18 cellular contexts compared by ENCODE assay signal in genomic region chrX:150627957-150628356, GRCh38. TPM values are rescaled to one million over a fixed set of nuclear protein-coding genes. Genes with fewer than 3 reads are reported as not detected.
DNase-seq lines count a peak whose midpoint lies in the region; ATAC-seq, FAIRE-seq and TF ChIP-seq lines count a peak whose summit lies in the region.
"Had no signal": no experiment of that assay in that cellular context is flagged by ENCODE, and none has a peak within 500 bp of the region (broad histone marks: within the 10 kb centered on the region; RNA-seq: fewer than 3 reads in every experiment).

No MANE protein-coding gene starts in this region.

- ATAC-seq in GM18511 (IDR thresholded peaks at IDR 0.05; ENCODE audit: unreplicated experiment) (peak; percentile 92), GM21619 (IDR thresholded peaks at IDR 0.05; ENCODE audit: unreplicated experiment) (peak; percentile 98)
- ATAC-seq in stimulated activated effector memory CD8-positive, alpha-beta T cell treated with anti-CD3 and anti-CD28 coated beads, Interleukin-12 subunit alpha, Interleukin-12 subunit beta, amount 100 ng/mL, for 72 hours, result no peak
- ATAC-seq: CD8-positive, alpha-beta T cell; GM23338 had no signal

- no peaks in the 10 kb centered on the region for H3K79me2 ChIP-seq in MM.1S (ENCODE audit: low read length)

- H3F3A ChIP-seq in MM.1S (ENCODE audit: insufficient read depth, low read length), result no peaks in the 10 kb centered on the region

- H2AFZ ChIP-seq in MM.1S (ENCODE audit: low read length), result no peak overlapping the region
- H2AFZ ChIP-seq: GM23338 had no signal

- no peaks in the 10 kb centered on the region for H3K9me3 ChIP-seq in MM.1S (replicated peaks; ENCODE audit: insufficient read depth, low read length)
- H3K9me3 ChIP-seq in kidney (ENCODE audit: control insufficient read depth in 1 of 2, low read length in 2 of 2), result no peaks in the 10 kb centered on the region

- TF ChIP-seq CTCF in MM.1S (IDR thresholded peaks at IDR 0.05; ENCODE audit: low read length) (no peak), kidney (IDR thresholded peaks at IDR 0.05; ENCODE audit: borderline replicate concordance, extremely low read depth, insufficient read depth) (no peak)

- H3K4me2 ChIP-seq in MM.1S (ENCODE audit: low read depth, low read length), result no peak overlapping the region
- H3K4me2 ChIP-seq: GM23338 had no signal

- intact Hi-C loops in kidney (cut with DNase I), result no loop called here

- peak overlapping the region; percentile 53 for H3K27ac Mint-ChIP-seq in stimulated activated effector memory CD8-positive, alpha-beta T cell treated with anti-CD3 and anti-CD28 coated beads, Interleukin-12 subunit alpha, Interleukin-12 subunit beta, amount 100 ng/mL, for 72 hours
- H3K27ac Mint-ChIP-seq: CD8-positive, alpha-beta T cell; GM23338 had no signal

- no peaks in the 10 kb centered on the region for H3K4me1 Mint-ChIP-seq in stimulated activated effector memory CD8-positive, alpha-beta T cell treated with anti-CD3 and anti-CD28 coated beads, Interleukin-12 subunit alpha, Interleukin-12 subunit beta, amount 100 ng/mL, for 72 hours

- DNase-seq in MM.1S (peak; percentile 7), kidney (no peak), Ammon's horn (ENCODE audit: low spot score) (no peak)
- DNase-seq in stimulated activated effector memory CD8-positive, alpha-beta T cell treated with anti-CD3 and anti-CD28 coated beads, Interleukin-12 subunit alpha, Interleukin-12 subunit beta, amount 100 ng/mL, for 72 hours (ENCODE audit: low spot score in 2 of 2), result no peak
- DNase-seq in stimulated activated CD4-positive, alpha-beta T cell treated with anti-CD3 and anti-CD28 coated beads, Interleukin-4, amount 100 ng/mL, for 24 hours, result no peak
- DNase-seq: CD8-positive, alpha-beta T cell; DMS79 treated with DMSO at 0.1 percent for 48 hours; Karpas-422; NCI-H1436; NCI-H2081; NCI-H510A treated with DMSO at 0.1 percent for 48 hours; RPMI8226 had no signal

- no peak for FAIRE-seq in kidney (lab: Jason Lieb, UNC)
- FAIRE-seq: D721Med, G401.6, GM12892 had no signal

- H3K27ac ChIP-seq in MM.1S (ENCODE audit: low read length) (no peak overlapping the region), kidney (ENCODE audit: low read depth in 2 of 2, low read length in 2 of 2) (no peak overlapping the region)

- no peaks in the 10 kb centered on the region for H3K9me3 Mint-ChIP-seq in stimulated activated effector memory CD8-positive, alpha-beta T cell treated with anti-CD3 and anti-CD28 coated beads, Interleukin-12 subunit alpha, Interleukin-12 subunit beta, amount 100 ng/mL, for 72 hours
- H3K9me3 Mint-ChIP-seq: CD8-positive, alpha-beta T cell; GM23338 had no signal

- H3K36me3 ChIP-seq in MM.1S (replicated peaks; ENCODE audit: insufficient read depth, low read length) (no peaks in the 10 kb centered on the region), kidney (ENCODE audit: control insufficient read depth in 1 of 2, insufficient read depth in 2 of 2, low read length in 2 of 2) (peaks cover 8% of the 10 kb centered on the region in 2 donors)

- no peaks in the 10 kb centered on the region for H3K27me3 ChIP-seq in MM.1S (replicated peaks; ENCODE audit: insufficient read depth, low read length)

- H4K20me1 ChIP-seq in MM.1S (ENCODE audit: insufficient read depth, low read length), result no peaks in the 10 kb centered on the region

- no peaks in the 10 kb centered on the region for H3K4me1 ChIP-seq in MM.1S (ENCODE audit: low read length)
- H3K4me1 ChIP-seq in kidney (ENCODE audit: control insufficient read depth in 1 of 2, insufficient read depth in 1 of 2, low read depth in 1 of 2, low read length in 2 of 2), result no peaks in the 10 kb centered on the region

- peaks cover 64% of the 10 kb centered on the region for H3K36me3 Mint-ChIP-seq in stimulated activated effector memory CD8-positive, alpha-beta T cell treated with anti-CD3 and anti-CD28 coated beads, Interleukin-12 subunit alpha, Interleukin-12 subunit beta, amount 100 ng/mL, for 72 hours

- H3K4me3 ChIP-seq in MM.1S (ENCODE audit: low read length) (no peak overlapping the region), kidney (ENCODE audit: low read length in 2 of 2) (no peak overlapping the region)
- H3K4me3 ChIP-seq: GM23338 had no signal

- H3K4me3 Mint-ChIP-seq in stimulated activated effector memory CD8-positive, alpha-beta T cell treated with anti-CD3 and anti-CD28 coated beads, Interleukin-12 subunit alpha, Interleukin-12 subunit beta, amount 100 ng/mL, for 72 hours, result no peak overlapping the region
- H3K4me3 Mint-ChIP-seq: CD8-positive, alpha-beta T cell; GM23338 had no signal

- no peak overlapping the region for H3K9ac ChIP-seq in MM.1S (ENCODE audit: low read length)
- H3K9ac ChIP-seq in kidney (ENCODE audit: low read length in 2 of 2), result no peak overlapping the region

- no peaks in the 10 kb centered on the region for H3K9me2 ChIP-seq in MM.1S (replicated peaks; ENCODE audit: insufficient read depth, low read length)

RNA-seq across cellular contexts. Expression of gene MTM1, which starts 59.5 kb away (rescaled TPM):
- total RNA-seq in kidney, result 20.5 TPM
- polyA plus RNA-seq in kidney (ENCODE audit: insufficient read depth, low read depth, low replicate concordance), result 6.6 TPM
